ENCODE assay signal across 12 cellular contexts in genomic region chr17:17096438-17097178, GRCh38. TPM values are rescaled to one million over a fixed set of nuclear protein-coding genes. Genes with fewer than 3 reads are reported as not detected.
DNase-seq lines count a peak whose midpoint lies in the region; TF ChIP-seq lines count a peak whose summit lies in the region.
"Had no signal": no experiment of that assay in that cellular context is flagged by ENCODE, and none has a peak within 500 bp of the region (broad histone marks: within the 10 kb centered on the region; RNA-seq: fewer than 3 reads in every experiment).

No MANE protein-coding gene starts in this region.

- H3K27ac ChIP-seq in AG04450 (ENCODE audit: low read depth, low read length) (peak overlapping the region; percentile 59), RWPE1 (peak overlapping the region; percentile 70), neural progenitor cell (no peak overlapping the region)

- peaks cover 11% of the 10 kb centered on the region for H3F3A ChIP-seq in neural progenitor cell (ENCODE audit: low read depth)

- peaks cover 21% of the 10 kb centered on the region for H3K79me2 ChIP-seq in neural progenitor cell (ENCODE audit: low read depth)

- H3K4me3 ChIP-seq in AG04450 (ENCODE audit: low read depth, low read length) = no peak overlapping the region
- no peak overlapping the region for H3K4me3 ChIP-seq in fibroblast of pulmonary artery (replicated peaks; ENCODE audit: low read depth, low read length)
- no peak overlapping the region for H3K4me3 ChIP-seq in neural progenitor cell
- H3K4me3 ChIP-seq: thoracic aorta had no signal

- H3K4me1 ChIP-seq in neural progenitor cell = peaks cover 54% of the 10 kb centered on the region

- H3K9me3 Mint-ChIP-seq in neural progenitor cell = no peaks in the 10 kb centered on the region

- no peaks in the 10 kb centered on the region for H3K9me3 ChIP-seq in AG04450 (ENCODE audit: control insufficient read depth, insufficient read depth, low read length)
- H3K9me3 ChIP-seq in neural progenitor cell (ENCODE audit: low read depth) = no peaks in the 10 kb centered on the region
- H3K9me3 ChIP-seq: thoracic aorta had no signal

- CTCF ChIA-PET in AG04450 (lab: Charles Lee) (no interaction called here), RWPE1 (lab: Yijun Ruan, JAX) (no interaction called here)

- TF ChIP-seq CTCF in AG04450 (IDR thresholded peaks at IDR 0.05; ENCODE audit: low read depth, low read length) = no peak
- no peak for TF ChIP-seq CTCF in RWPE1 (conservative IDR thresholded peaks at IDR 0.05; ENCODE audit: low read depth)
- no peak for TF ChIP-seq CTCF in fibroblast of pulmonary artery (IDR thresholded peaks at IDR 0.05; ENCODE audit: low read length, missing control alignments)
- no peak for TF ChIP-seq CTCF in neural progenitor cell (IDR thresholded peaks at IDR 0.05)

- H3K36me3 ChIP-seq in neural progenitor cell = no peaks in the 10 kb centered on the region
- H3K36me3 ChIP-seq: thoracic aorta had no signal

- peaks cover 29% of the 10 kb centered on the region for H4K20me1 ChIP-seq in neural progenitor cell (ENCODE audit: low read depth)

- POLR2A ChIA-PET in AG04450 (lab: Yijun Ruan, JAX) (no interaction called here), RWPE1 (lab: Yijun Ruan, JAX; ENCODE audit: low non-redundant PET) (no interaction called here)

- H3K27me3 Mint-ChIP-seq in neural progenitor cell (ENCODE audit: insufficient read depth, low read depth) = peaks cover 6% of the 10 kb centered on the region

- H3K4me1 Mint-ChIP-seq in neural progenitor cell = peaks cover 28% of the 10 kb centered on the region

- H3K4me2 ChIP-seq in neural progenitor cell = no peak overlapping the region

- no peak overlapping the region for H3K9ac ChIP-seq in neural progenitor cell

- no peak for DNase-seq in AG04450 (ENCODE audit: low read depth, low spot score)
- no peak for DNase-seq in RWPE1 (ENCODE audit: low spot score)
- peak; percentile 44 for DNase-seq in fibroblast of pulmonary artery (ENCODE audit: low read depth)
- no peak for DNase-seq in neural progenitor cell (ENCODE audit: low spot score)
- DNase-seq in retina = no peak
- DNase-seq in midbrain (lab: John Stamatoyannopoulos, UW) = no peak
- no peak for DNase-seq in D341Med (ENCODE audit: low spot score)
- no peak for DNase-seq in DMS79 treated with DMSO at 0.1 percent for 48 hours (lab: John Stamatoyannopoulos, UW)
- DNase-seq: activated CD8-positive, alpha-beta T cell treated with anti-CD3 and anti-CD28 coated beads, Interleukin-2, amount 10 ng/mL, durations not matched to agents 7 days and 5 days; left cardiac atrium; NCI-H1930 had no signal

- H3K27ac Mint-ChIP-seq in neural progenitor cell = peak overlapping the region; percentile 78

- H3K4me3 Mint-ChIP-seq in neural progenitor cell = no peak overlapping the region
- H3K4me3 Mint-ChIP-seq: activated CD8-positive, alpha-beta T cell treated with anti-CD3 and anti-CD28 coated beads, Interleukin-2, amount 10 ng/mL, durations not matched to agents 7 days and 5 days had no signal

- H3K27me3 ChIP-seq in AG04450 (ENCODE audit: control insufficient read depth, insufficient read depth, low read length) (no peaks in the 10 kb centered on the region), neural progenitor cell (no peaks in the 10 kb centered on the region)

- H3K36me3 Mint-ChIP-seq in neural progenitor cell = peaks cover 3% of the 10 kb centered on the region

- no peak overlapping the region for H2AFZ ChIP-seq in neural progenitor cell (replicated peaks)

RNA-seq across cellular contexts. Expression of gene MPRIP, which starts 54.4 kb away (rescaled TPM):
- 95.0 and 122 TPM in 2 replicates for polyA plus RNA-seq in AG04450 (2011; rRNA removed)
- 152 and 153 TPM in 2 replicates for polyA minus RNA-seq in AG04450 (2011; rRNA and poly(A)+ RNA removed)
- 42.1 and 65.0 TPM in 2 replicates for total RNA-seq in neural progenitor cell (ENCODE audit: low replicate concordance)
